Comparison of ENCODE assay signal across 15 cellular contexts in genomic region chr16:81611721-81612120, GRCh38.
A peak's percentile ranks its signal among the peaks of the same experiment; 100 is the strongest.
DNase-seq lines count a peak whose midpoint lies in the region; ATAC-seq, FAIRE-seq and TF ChIP-seq lines count a peak whose summit lies in the region.
"Had no signal": no experiment of that assay in that cellular context is flagged by ENCODE, and none has a peak within 500 bp of the region (broad histone marks: within the 10 kb centered on the region; RNA-seq: fewer than 3 reads in every experiment).

No MANE protein-coding gene starts in this region.

- peaks cover 0 to 44% (median 3%) of the 10 kb centered on the region in 3 donors for H3K36me3 Mint-ChIP-seq in CD8-positive, alpha-beta memory T cell
- peaks cover 50% of the 10 kb centered on the region for H3K36me3 Mint-ChIP-seq in activated B cell treated with CpG ODN at 0.5 μM for 24 hours (ENCODE audit: low read depth)
- H3K36me3 Mint-ChIP-seq in T-cell: peaks cover 19% of the 10 kb centered on the region

- H3K4me3 ChIP-seq in CD8-positive, alpha-beta memory T cell (ENCODE audit: low read length): no peak overlapping the region
- H3K4me3 ChIP-seq in stomach: no peak overlapping the region
- H3K4me3 ChIP-seq in pancreas: no peak overlapping the region
- H3K4me3 ChIP-seq: BLaER1 treated with 17β-estradiol and CSF1 and Interleukin-3, amounts not matched to agents 10 nM and 100 nM; GM12878 had no signal

- peaks cover 17% of the 10 kb centered on the region for H3K4me1 ChIP-seq in CD8-positive, alpha-beta memory T cell (ENCODE audit: insufficient read depth, low read length)
- peaks cover 26 to 79% (median 52%) of the 10 kb centered on the region in 4 donors for H3K4me1 ChIP-seq in stomach
- H3K4me1 ChIP-seq in pancreas: no peaks in the 10 kb centered on the region

- TF ChIP-seq EP300 in stomach (IDR thresholded peaks at IDR 0.05): no peak

- 77 to 85% (median 81%) methylated on average over 6 of the region's 6 CpGs for WGBS in stomach, 5 donors
- WGBS in pancreas, 2 donors: 82 to 86% methylated on average over 6 of the region's 6 CpGs

- H3K9me3 ChIP-seq in CD8-positive, alpha-beta memory T cell (ENCODE audit: low read length): no peaks in the 10 kb centered on the region
- H3K9me3 ChIP-seq in stomach (no peaks in the 10 kb centered on the region), pancreas (no peaks in the 10 kb centered on the region)
- H3K9me3 ChIP-seq: BLaER1 treated with 17β-estradiol and CSF1 and Interleukin-3, amounts not matched to agents 10 nM and 100 nM had no signal

- no peak overlapping the region for H3K27ac ChIP-seq in CD8-positive, alpha-beta memory T cell (ENCODE audit: low read depth, low read length)
- H3K27ac ChIP-seq in layer of hippocampus (ENCODE audit: low read depth, low read length) (peak overlapping the region; percentile 77), stomach (peak overlapping the region in 4 of 5 donors; percentile 5 to 65 (median 60)), pancreas (peak overlapping the region in 2 of 4 donors; percentile 8 to 28)
- H3K27ac ChIP-seq: BLaER1 treated with 17β-estradiol and CSF1 and Interleukin-3, amounts not matched to agents 10 nM and 100 nM had no signal

- no peaks in the 10 kb centered on the region for H3K27me3 ChIP-seq in CD8-positive, alpha-beta memory T cell (ENCODE audit: insufficient read depth, low read length, poor library complexity, severe bottlenecking)
- no peaks in the 10 kb centered on the region for H3K27me3 ChIP-seq in layer of hippocampus (ENCODE audit: control insufficient read depth, insufficient read depth, low read length)
- H3K27me3 ChIP-seq in stomach: no peaks in the 10 kb centered on the region
- no peaks in the 10 kb centered on the region for H3K27me3 ChIP-seq in pancreas
- H3K27me3 ChIP-seq: BLaER1 treated with 17β-estradiol and CSF1 and Interleukin-3, amounts not matched to agents 10 nM and 100 nM had no signal

- FAIRE-seq in pancreas (lab: Jason Lieb, UNC): no peak
- FAIRE-seq: GM12878, RCC 7860 had no signal

- TF ChIP-seq CTCF in activated B cell treated with CpG ODN at 0.5 μM for 24 hours (IDR thresholded peaks at IDR 0.05): no peak
- TF ChIP-seq CTCF in stomach (IDR thresholded peaks at IDR 0.05): no peak
- no peak for TF ChIP-seq CTCF in pancreas (IDR thresholded peaks at IDR 0.05)

- peak overlapping the region in 7 of 8 donors; percentile 11 to 88 (median 64) for H3K27ac Mint-ChIP-seq in CD8-positive, alpha-beta memory T cell
- peak overlapping the region; percentile 33 for H3K27ac Mint-ChIP-seq in activated B cell treated with CpG ODN at 0.5 μM for 24 hours
- peak overlapping the region in 1 of 2 donors; percentile 24 for H3K27ac Mint-ChIP-seq in T-cell
- H3K27ac Mint-ChIP-seq: activated T-cell treated with anti-CD3 and anti-CD28 coated beads, Interleukin-2, amount 50 U/mL, for 72 hours; dendritic cell treated with granulocyte-macrophage colony-stimulating factor and Interleukin-4, amounts not matched to agents 40 ng/mL and 50 ng/mL, for 4 days had no signal

- peaks cover 12% of the 10 kb centered on the region for H3K36me3 ChIP-seq in CD8-positive, alpha-beta memory T cell (ENCODE audit: insufficient read depth, low read length)
- H3K36me3 ChIP-seq in stomach (peaks cover 2 to 60% (median 16%) of the 10 kb centered on the region in 4 donors), pancreas (no peaks in the 10 kb centered on the region)

- TF ChIP-seq POLR2A in stomach (IDR thresholded peaks at IDR 0.05): no peak

- no peak for DNase-seq in CD8-positive, alpha-beta memory T cell
- DNase-seq in activated B cell treated with CpG ODN at 0.5 μM for 24 hours (no peak), stomach (no peak), T-cell (no peak), pancreas (no peak)
- no peak for DNase-seq in activated naive CD4-positive, alpha-beta T cell treated with Interleukin-2 at 50 U/mL for 16 hours
- DNase-seq: activated T-cell treated with anti-CD3 and anti-CD28 coated beads, Interleukin-2, amount 50 U/mL, for 72 hours; aorta; NCI-H1930; NCI-H526 treated with DMSO at 0.1 percent for 48 hours had no signal

- CTCF ChIA-PET in CD8-positive, alpha-beta memory T cell (lab: Charles Lee): interaction anchor here (1.3 kb wide), 1 partner anchor 227 kb away, joined by 3 read pairs; no protein-coding TSS in a partner anchor
- CTCF ChIA-PET in activated B cell treated with CpG ODN at 0.5 μM for 24 hours (lab: Charles Lee): no interaction called here
- CTCF ChIA-PET in T-cell (lab: Charles Lee): interaction anchor here in 1 of 2 donors (0.6 kb wide), 1 partner anchor 340 kb away, joined by 4 read pairs; no protein-coding TSS in a partner anchor

- POLR2A ChIA-PET in CD8-positive, alpha-beta memory T cell (lab: Charles Lee): no interaction called here
- POLR2A ChIA-PET in activated B cell treated with CpG ODN at 0.5 μM for 24 hours (lab: Charles Lee): no interaction called here
- POLR2A ChIA-PET in T-cell (lab: Charles Lee): no interaction called here

- no peak for ATAC-seq in activated B cell treated with CpG ODN at 0.5 μM for 24 hours (ENCODE audit: low read depth)
- no peak for ATAC-seq in T-cell (replicated peaks in 1 of 4)
- no peak for ATAC-seq in pancreas
- ATAC-seq: activated T-cell treated with anti-CD3 and anti-CD28 coated beads, Interleukin-2, amount 50 U/mL, for 72 hours; GM12878 had no signal

- peaks cover 5 to 8% (median 8%) of the 10 kb centered on the region in 3 donors for H3K4me1 Mint-ChIP-seq in CD8-positive, alpha-beta memory T cell
- H3K4me1 Mint-ChIP-seq in activated B cell treated with CpG ODN at 0.5 μM for 24 hours (peaks cover 31% of the 10 kb centered on the region), T-cell (peaks cover 0 to 6% (median 0%) of the 10 kb centered on the region in 3 donors)

- intact Hi-C loops in activated B cell treated with CpG ODN at 0.5 μM for 24 hours (cut with micrococcal nuclease): no loop called here
- intact Hi-C loops in stomach (cut with DNase I; ENCODE audit: low total_unique reads): loop anchor here (10.0 kb wide), 1 partner anchor 113 kb away; no protein-coding TSS in a partner anchor
- intact Hi-C loops in pancreas (cut with DNase I): loop anchor here in 1 of 3 donors (10.0 kb wide), 1 partner anchor 47 kb away; no protein-coding TSS in a partner anchor

- H3K4me3 Mint-ChIP-seq in CD8-positive, alpha-beta memory T cell: no peak overlapping the region
- H3K4me3 Mint-ChIP-seq in activated B cell treated with CpG ODN at 0.5 μM for 24 hours (no peak overlapping the region), T-cell (no peak overlapping the region)
- H3K4me3 Mint-ChIP-seq: activated T-cell treated with anti-CD3 and anti-CD28 coated beads, Interleukin-2, amount 50 U/mL, for 72 hours; dendritic cell treated with granulocyte-macrophage colony-stimulating factor and Interleukin-4, amounts not matched to agents 40 ng/mL and 50 ng/mL, for 4 days had no signal

- no peaks in the 10 kb centered on the region for H3K27me3 Mint-ChIP-seq in CD8-positive, alpha-beta memory T cell
- no peaks in the 10 kb centered on the region for H3K27me3 Mint-ChIP-seq in activated B cell treated with CpG ODN at 0.5 μM for 24 hours
- H3K27me3 Mint-ChIP-seq in T-cell: no peaks in the 10 kb centered on the region
- H3K27me3 Mint-ChIP-seq: dendritic cell treated with granulocyte-macrophage colony-stimulating factor and Interleukin-4, amounts not matched to agents 40 ng/mL and 50 ng/mL, for 4 days had no signal

- H3K9me3 Mint-ChIP-seq in CD8-positive, alpha-beta memory T cell: no peaks in the 10 kb centered on the region
- H3K9me3 Mint-ChIP-seq in activated B cell treated with CpG ODN at 0.5 μM for 24 hours: no peaks in the 10 kb centered on the region
- no peaks in the 10 kb centered on the region for H3K9me3 Mint-ChIP-seq in T-cell
- H3K9me3 Mint-ChIP-seq: activated T-cell treated with anti-CD3 and anti-CD28 coated beads, Interleukin-2, amount 50 U/mL, for 72 hours; dendritic cell treated with granulocyte-macrophage colony-stimulating factor and Interleukin-4, amounts not matched to agents 40 ng/mL and 50 ng/mL, for 4 days had no signal
